8 cellular contexts compared by ENCODE assay signal in genomic region chr17:58317421-58318064, GRCh38. TPM values are rescaled to one million over a fixed set of nuclear protein-coding genes. Genes with fewer than 3 reads are reported as not detected.
DNase-seq lines count a peak whose midpoint lies in the region; ATAC-seq, FAIRE-seq and TF ChIP-seq lines count a peak whose summit lies in the region.

No MANE protein-coding gene starts in this region.

- H3K4ac ChIP-seq in neuronal stem cell (ENCODE audit: low read length) = no peak overlapping the region

- FAIRE-seq in endothelial cell of umbilical vein (lab: Jason Lieb, UNC) = peak; percentile 15

- H2BK120ac ChIP-seq in neuronal stem cell (ENCODE audit: low read depth, low read length) = no peak overlapping the region

- no peak overlapping the region for H3K14ac ChIP-seq in neuronal stem cell (ENCODE audit: low read length)

- peak; percentile 46 to 71 for TF ChIP-seq CTCF in endothelial cell of umbilical vein (IDR thresholded peaks at IDR 0.05; ENCODE audit: extremely low read depth in 1 of 2, insufficient read depth in 1 of 2, low read depth in 1 of 2, low read length in 2 of 2)

- H3K4me3 ChIP-seq in endothelial cell of umbilical vein (replicated peaks in 1 of 3; ENCODE audit: insufficient read depth in 1 of 3, low read depth in 1 of 3, low read length in 3 of 3) (no peak overlapping the region), neuronal stem cell (ENCODE audit: low read length in 2 of 2) (no peak overlapping the region), aorta (ENCODE audit: low read length in 2 of 2) (no peak overlapping the region)

- no peak overlapping the region for H3K23ac ChIP-seq in neuronal stem cell (ENCODE audit: low read depth, low read length, poor library complexity)

- no peaks in the 10 kb centered on the region for H3K79me1 ChIP-seq in neuronal stem cell (ENCODE audit: low read depth, low read length)

- H3K4me1 ChIP-seq in endothelial cell of umbilical vein (ENCODE audit: control insufficient read depth, extremely low read depth, insufficient read depth, low read length) = no peaks in the 10 kb centered on the region
- no peaks in the 10 kb centered on the region for H3K4me1 ChIP-seq in neuronal stem cell (ENCODE audit: control insufficient read depth in 2 of 2, insufficient read depth in 1 of 2, low read depth in 1 of 2, low read length in 2 of 2)
- no peaks in the 10 kb centered on the region for H3K4me1 ChIP-seq in aorta (ENCODE audit: control insufficient read depth in 1 of 2, insufficient read depth in 2 of 2, low read length in 2 of 2)

- no peak for TF ChIP-seq POLR2A in endothelial cell of umbilical vein (IDR thresholded peaks at IDR 0.05; ENCODE audit: low read depth, low read length)

- no TSS peak for BruUV-seq in endothelial cell of umbilical vein (replicated peaks; lab: Mats Ljungman, UMichigan)

- H2BK15ac ChIP-seq in neuronal stem cell (ENCODE audit: low read length) = peak overlapping the region; percentile 67

- H3K27ac ChIP-seq in endothelial cell of umbilical vein (ENCODE audit: insufficient read depth, low read depth, low read length) (no peak overlapping the region), neuronal stem cell (replicated peaks; ENCODE audit: low read length) (no peak overlapping the region), aorta (ENCODE audit: low read depth in 1 of 2, low read length in 2 of 2) (no peak overlapping the region)

- intact Hi-C loops in endothelial cell of umbilical vein (cut with micrococcal nuclease) (loop anchor here (1.0 kb wide), 2 partner anchors 100 to 130 kb away; partner anchors contain the start of gene RNF43), aorta (cut with DNase I) (no loop called here)

- POLR2A ChIA-PET in endothelial cell of umbilical vein (lab: Charles Lee) = interaction anchor here (0.7 kb wide), 1 partner anchor 687 kb away, joined by 3 read pairs; no protein-coding TSS in a partner anchor

- H3K9me1 ChIP-seq in endothelial cell of umbilical vein (replicated peaks; ENCODE audit: control insufficient read depth, extremely low read depth, insufficient read depth, low read length) = no peaks in the 10 kb centered on the region

- no peaks in the 10 kb centered on the region for H3K36me3 ChIP-seq in endothelial cell of umbilical vein (ENCODE audit: control insufficient read depth in 2 of 2, extremely low read depth in 1 of 2, insufficient read depth in 2 of 2, low read length in 2 of 2)
- H3K36me3 ChIP-seq in neuronal stem cell (replicated peaks in 1 of 2; ENCODE audit: control insufficient read depth in 2 of 2, insufficient read depth in 2 of 2, low read length in 2 of 2) = peaks cover 0 to 12% of the 10 kb centered on the region in 2 donors
- no peaks in the 10 kb centered on the region for H3K36me3 ChIP-seq in aorta (ENCODE audit: control insufficient read depth in 1 of 2, insufficient read depth in 2 of 2, low read length in 1 of 2)

- H3K9ac ChIP-seq in endothelial cell of umbilical vein (replicated peaks; ENCODE audit: extremely low read depth, insufficient read depth, low read length) (no peak overlapping the region), neuronal stem cell (ENCODE audit: low read depth, low read length, poor library complexity) (no peak overlapping the region)

- dilution Hi-C loops in endothelial cell of umbilical vein (cut with MboI; ENCODE audit: extremely low pct_ligation_motif_present, low sequenced_read_pairs) = no loop called here

- no peaks in the 10 kb centered on the region for H3K27me3 ChIP-seq in endothelial cell of umbilical vein (ENCODE audit: control insufficient read depth in 2 of 2, insufficient read depth in 2 of 2, low read length in 2 of 2)
- no peaks in the 10 kb centered on the region for H3K27me3 ChIP-seq in neuronal stem cell (ENCODE audit: control insufficient read depth in 3 of 3, insufficient read depth in 3 of 3, low read depth in 1 of 3, low read length in 3 of 3)
- no peaks in the 10 kb centered on the region for H3K27me3 ChIP-seq in aorta (ENCODE audit: control insufficient read depth in 1 of 2, insufficient read depth in 2 of 2, low read length in 1 of 2)

- no peak overlapping the region for H3K18ac ChIP-seq in neuronal stem cell (ENCODE audit: low read length)

- H3K79me2 ChIP-seq in endothelial cell of umbilical vein (ENCODE audit: control insufficient read depth, insufficient read depth, low read length) = no peaks in the 10 kb centered on the region

- H3K9me3 ChIP-seq in endothelial cell of umbilical vein (replicated peaks; ENCODE audit: control insufficient read depth, insufficient read depth, low read length) (no peaks in the 10 kb centered on the region), neuronal stem cell (replicated peaks in 1 of 2; ENCODE audit: control insufficient read depth in 2 of 2, insufficient read depth in 1 of 2, low read depth in 1 of 2, low read length in 2 of 2) (no peaks in the 10 kb centered on the region), aorta (ENCODE audit: control insufficient read depth, low read length) (no peaks in the 10 kb centered on the region)

- peak; percentile 74 for ATAC-seq in HG02759 (IDR thresholded peaks at IDR 0.05; ENCODE audit: unreplicated experiment)
- no peak for ATAC-seq in aorta (ENCODE audit: low FRiP score)

- DNase-seq in NCI-H1092 treated with DMSO at 0.1 percent for 48 hours (lab: John Stamatoyannopoulos, UW) (peak; percentile 26), NCI-H1092 (lab: John Stamatoyannopoulos, UW) (no peak), NCI-H524 (lab: John Stamatoyannopoulos, UW) (peak; percentile 66 to 78), endothelial cell of umbilical vein (ENCODE audit: low read depth, low spot score) (peak; percentile 26), neuronal stem cell (ENCODE audit: low spot score) (no peak), aorta (peak; percentile 38 to 56)
- peak; percentile 71 to 81 for DNase-seq in activated CD4-positive, alpha-beta T cell treated with anti-CD3 and anti-CD28 coated beads, Interleukin-2, amount 50 U/mL, for 48 hours

- H2AFZ ChIP-seq in endothelial cell of umbilical vein (ENCODE audit: low read depth, low read length) = no peak overlapping the region
- H2AFZ ChIP-seq in neuronal stem cell (ENCODE audit: low read length) = no peak overlapping the region

- no peak overlapping the region for H2BK12ac ChIP-seq in neuronal stem cell (ENCODE audit: low read length)

- H2AK5ac ChIP-seq in neuronal stem cell (ENCODE audit: low read depth, low read length) = peak overlapping the region; percentile 19

- no peak overlapping the region for H4K8ac ChIP-seq in neuronal stem cell (ENCODE audit: low read depth, low read length)

- no peak overlapping the region for H4K91ac ChIP-seq in neuronal stem cell (ENCODE audit: low read depth, low read length, poor library complexity)

- H2BK5ac ChIP-seq in neuronal stem cell (ENCODE audit: low read length) = no peak overlapping the region

- no peaks in the 10 kb centered on the region for H4K20me1 ChIP-seq in endothelial cell of umbilical vein (replicated peaks; ENCODE audit: control insufficient read depth, extremely low read depth, insufficient read depth, low read length)

- CTCF ChIA-PET in endothelial cell of umbilical vein (lab: Charles Lee) = interaction anchor here (0.5 to 5.6 kb wide), 26 partner anchors 9 to 170 kb away, joined by 3 to 79 read pairs (median 5); partner anchors contain the start of genes HSF5, RNF43 and SUPT4H1

- no CpG with 5 or more reads among the region's 5 CpGs for WGBS in neuronal stem cell (ENCODE audit: extremely low coverage in 2 of 2, insufficient read length in 2 of 2, insufficient replicate concordance in 1 of 2), 2 donors
- WGBS in aorta, 2 donors = 30 to 35% methylated on average over 5 of the region's 5 CpGs

- H3K4me2 ChIP-seq in endothelial cell of umbilical vein (ENCODE audit: insufficient read depth, low read length) (no peak overlapping the region), neuronal stem cell (ENCODE audit: insufficient read depth, low read length, poor library complexity, severe bottlenecking) (no peak overlapping the region)

RNA-seq across cellular contexts. Expression of gene TSPOAP1, which starts 11.1 kb away (rescaled TPM):
- total RNA-seq in endothelial cell of umbilical vein = not detected in 2 replicates
- polyA plus RNA-seq in endothelial cell of umbilical vein = not detected in 2 replicates
- polyA plus RNA-seq in endothelial cell of umbilical vein (2011; cell fraction: cytosol; rRNA removed) = not detected in 2 replicates
- polyA plus RNA-seq in endothelial cell of umbilical vein (2011; cell fraction: nucleus; rRNA removed) = not detected in 2 replicates
- not detected in 2 replicates for polyA plus RNA-seq in endothelial cell of umbilical vein (2012)
- polyA minus RNA-seq in endothelial cell of umbilical vein = not detected in 2 replicates
- not detected for polyA minus RNA-seq in endothelial cell of umbilical vein (2011; cell fraction: cytosol; rRNA and poly(A)+ RNA removed)
- not detected in 2 replicates for polyA minus RNA-seq in endothelial cell of umbilical vein (2011; cell fraction: nucleus; rRNA and poly(A)+ RNA removed)
- polyA plus RNA-seq in neuronal stem cell (2013, experiment 1 of 2) = 26.2 TPM
- polyA plus RNA-seq in neuronal stem cell (2013, experiment 2 of 2) = 25.2 TPM
- total RNA-seq in aorta = 10 to 100 TPM in 1 of 2 donors, 1 to 10 TPM in 1; 9.0 to 21.0 TPM
- polyA plus RNA-seq in aorta = 10 to 100 TPM in 1 of 2 donors, 1 to 10 TPM in 1; 4.3 to 46.7 TPM

RNA-seq across cellular contexts. Expression of gene SUPT4H1, which starts 34.5 kb away (rescaled TPM):
- total RNA-seq in endothelial cell of umbilical vein (70.9 and 77.5 TPM in 2 replicates), aorta (10 to 100 TPM; 38.4 to 56.3 TPM)
- polyA plus RNA-seq in endothelial cell of umbilical vein (112 and 154 TPM in 2 replicates), aorta (10 to 100 TPM; 69.1 to 78.2 TPM)
- polyA plus RNA-seq in endothelial cell of umbilical vein (2011; cell fraction: cytosol; rRNA removed) = 103 and 166 TPM in 2 replicates
- polyA plus RNA-seq in endothelial cell of umbilical vein (2011; cell fraction: nucleus; rRNA removed) = 58.2 and 63.9 TPM in 2 replicates
- polyA plus RNA-seq in endothelial cell of umbilical vein (2012) = 136 and 149 TPM in 2 replicates
- polyA minus RNA-seq in endothelial cell of umbilical vein = 101 and 131 TPM in 2 replicates
- 42.7 TPM for polyA minus RNA-seq in endothelial cell of umbilical vein (2011; cell fraction: cytosol; rRNA and poly(A)+ RNA removed)
- 17.9 and 22.6 TPM in 2 replicates for polyA minus RNA-seq in endothelial cell of umbilical vein (2011; cell fraction: nucleus; rRNA and poly(A)+ RNA removed)
- polyA plus RNA-seq in neuronal stem cell (2013, experiment 1 of 2) = 75.6 TPM
- polyA plus RNA-seq in neuronal stem cell (2013, experiment 2 of 2) = 76.4 TPM

RNA-seq across cellular contexts. Expression of gene MPO, which starts 36.8 kb away (rescaled TPM):
- not detected in 2 replicates for total RNA-seq in endothelial cell of umbilical vein
- 0.02 TPM in 1 of 2 replicates, not detected in the other for polyA plus RNA-seq in endothelial cell of umbilical vein
- polyA plus RNA-seq in endothelial cell of umbilical vein (2011; cell fraction: cytosol; rRNA removed) = 0.01 TPM in 1 of 2 replicates, not detected in the other
- polyA plus RNA-seq in endothelial cell of umbilical vein (2011; cell fraction: nucleus; rRNA removed) = 0.04 TPM in 1 of 2 replicates, not detected in the other
- 0.05 TPM in 1 of 2 replicates, not detected in the other for polyA plus RNA-seq in endothelial cell of umbilical vein (2012)
- polyA minus RNA-seq in endothelial cell of umbilical vein = 0.10 TPM in 1 of 2 replicates, not detected in the other
- not detected for polyA minus RNA-seq in endothelial cell of umbilical vein (2011; cell fraction: cytosol; rRNA and poly(A)+ RNA removed)
- not detected in 2 replicates for polyA minus RNA-seq in endothelial cell of umbilical vein (2011; cell fraction: nucleus; rRNA and poly(A)+ RNA removed)
- 0.01 TPM for polyA plus RNA-seq in neuronal stem cell (2013, experiment 1 of 2)
- polyA plus RNA-seq in neuronal stem cell (2013, experiment 2 of 2) = not detected
- under 1 TPM; 0.26 to 0.63 TPM for total RNA-seq in aorta
- under 1 TPM; 0.18 to 0.38 TPM for polyA plus RNA-seq in aorta

Comparison
In these comparisons a context has a peak if more than half of its experiments do, and no peak if none do; other contexts are left out.
1. DNase-seq: peak in NCI-H1092 treated with DMSO at 0.1 percent for 48 hours (single experiment), NCI-H524 (2 of 2), activated CD4-positive, alpha-beta T cell treated with anti-CD3 and anti-CD28 coated beads, Interleukin-2, amount 50 U/mL, for 48 hours (2 of 2), endothelial cell of umbilical vein (single experiment) and aorta (2 of 2); none in NCI-H1092 (single experiment) and neuronal stem cell (single experiment).